Comparison of ENCODE assay signal across 1 cellular context in the genomic region with DNA sequence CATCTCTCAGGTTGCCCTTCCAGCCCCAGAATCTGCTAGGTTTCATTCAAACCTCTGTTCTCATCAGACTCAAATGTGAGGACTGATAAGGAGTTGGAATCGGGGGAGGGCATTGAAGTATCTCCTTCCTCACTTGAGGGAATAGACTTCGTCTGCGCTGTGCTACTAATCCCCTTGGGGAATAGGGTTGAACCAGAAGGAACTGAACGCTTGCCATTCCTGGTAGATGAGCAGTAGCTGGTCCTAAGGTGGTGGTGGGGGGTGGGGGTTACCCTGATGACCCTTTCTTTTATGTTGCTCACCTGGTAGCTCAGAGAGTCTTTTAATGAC.
TF ChIP-seq lines count a peak whose summit lies in the region.

No MANE protein-coding gene starts in this region.

TF ChIP-seq in HEK293, 187 proteins besides CTCF, POLR2A, EP300 and RAD21 (continued from another document):
- TF ChIP-seq, protein P1, sequence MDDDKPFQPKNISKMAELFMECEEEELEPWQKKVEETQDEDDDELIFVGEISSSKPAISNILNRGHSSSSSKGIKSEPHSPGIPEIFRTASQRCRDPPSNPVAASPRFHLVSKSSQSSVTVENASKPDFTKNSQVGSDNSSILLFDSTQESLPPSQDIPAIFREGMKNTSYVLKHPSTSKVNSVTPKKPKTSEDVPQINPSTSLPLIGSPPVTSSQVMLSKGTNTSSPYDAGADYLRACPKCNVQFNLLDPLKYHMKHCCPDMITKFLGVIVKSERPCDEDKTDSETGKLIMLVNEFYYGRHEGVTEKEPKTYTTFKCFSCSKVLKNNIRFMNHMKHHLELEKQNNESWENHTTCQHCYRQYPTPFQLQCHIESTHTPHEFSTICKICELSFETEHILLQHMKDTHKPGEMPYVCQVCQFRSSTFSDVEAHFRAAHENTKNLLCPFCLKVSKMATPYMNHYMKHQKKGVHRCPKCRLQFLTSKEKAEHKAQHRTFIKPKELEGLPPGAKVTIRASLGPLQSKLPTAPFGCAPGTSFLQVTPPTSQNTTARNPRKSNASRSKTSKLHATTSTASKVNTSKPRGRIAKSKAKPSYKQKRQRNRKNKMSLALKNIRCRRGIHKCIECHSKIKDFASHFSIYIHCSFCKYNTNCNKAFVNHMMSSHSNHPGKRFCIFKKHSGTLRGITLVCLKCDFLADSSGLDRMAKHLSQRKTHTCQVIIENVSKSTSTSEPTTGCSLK (tag by site-specific recombination; IDR thresholded peaks at IDR 0.05) = no peak
- 0 out of 2 replicates have a peak, but pooled peaks have one; percentile 12 for TF ChIP-seq ZEB2 (tag by site-specific recombination; IDR thresholded peaks at IDR 0.05)
- TF ChIP-seq, protein P2, sequence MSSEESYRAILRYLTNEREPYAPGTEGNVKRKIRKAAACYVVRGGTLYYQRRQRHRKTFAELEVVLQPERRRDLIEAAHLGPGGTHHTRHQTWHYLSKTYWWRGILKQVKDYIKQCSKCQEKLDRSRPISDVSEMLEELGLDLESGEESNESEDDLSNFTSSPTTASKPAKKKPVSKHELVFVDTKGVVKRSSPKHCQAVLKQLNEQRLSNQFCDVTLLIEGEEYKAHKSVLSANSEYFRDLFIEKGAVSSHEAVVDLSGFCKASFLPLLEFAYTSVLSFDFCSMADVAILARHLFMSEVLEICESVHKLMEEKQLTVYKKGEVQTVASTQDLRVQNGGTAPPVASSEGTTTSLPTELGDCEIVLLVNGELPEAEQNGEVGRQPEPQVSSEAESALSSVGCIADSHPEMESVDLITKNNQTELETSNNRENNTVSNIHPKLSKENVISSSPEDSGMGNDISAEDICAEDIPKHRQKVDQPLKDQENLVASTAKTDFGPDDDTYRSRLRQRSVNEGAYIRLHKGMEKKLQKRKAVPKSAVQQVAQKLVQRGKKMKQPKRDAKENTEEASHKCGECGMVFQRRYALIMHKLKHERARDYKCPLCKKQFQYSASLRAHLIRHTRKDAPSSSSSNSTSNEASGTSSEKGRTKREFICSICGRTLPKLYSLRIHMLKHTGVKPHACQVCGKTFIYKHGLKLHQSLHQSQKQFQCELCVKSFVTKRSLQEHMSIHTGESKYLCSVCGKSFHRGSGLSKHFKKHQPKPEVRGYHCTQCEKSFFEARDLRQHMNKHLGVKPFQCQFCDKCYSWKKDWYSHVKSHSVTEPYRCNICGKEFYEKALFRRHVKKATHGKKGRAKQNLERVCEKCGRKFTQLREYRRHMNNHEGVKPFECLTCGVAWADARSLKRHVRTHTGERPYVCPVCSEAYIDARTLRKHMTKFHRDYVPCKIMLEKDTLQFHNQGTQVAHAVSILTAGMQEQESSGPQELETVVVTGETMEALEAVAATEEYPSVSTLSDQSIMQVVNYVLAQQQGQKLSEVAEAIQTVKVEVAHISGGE (tag by site-specific recombination; conservative IDR thresholded peaks at IDR 0.05; ENCODE audit: low read depth) = no peak
- 0 out of 2 replicates have a peak, but pooled peaks have one; percentile 0 for TF ChIP-seq ZFP37 (tag by site-specific recombination; IDR thresholded peaks at IDR 0.05)
- no peak for TF ChIP-seq ZNF664 (tag by site-specific recombination; IDR thresholded peaks at IDR 0.05)
- TF ChIP-seq, protein P3, sequence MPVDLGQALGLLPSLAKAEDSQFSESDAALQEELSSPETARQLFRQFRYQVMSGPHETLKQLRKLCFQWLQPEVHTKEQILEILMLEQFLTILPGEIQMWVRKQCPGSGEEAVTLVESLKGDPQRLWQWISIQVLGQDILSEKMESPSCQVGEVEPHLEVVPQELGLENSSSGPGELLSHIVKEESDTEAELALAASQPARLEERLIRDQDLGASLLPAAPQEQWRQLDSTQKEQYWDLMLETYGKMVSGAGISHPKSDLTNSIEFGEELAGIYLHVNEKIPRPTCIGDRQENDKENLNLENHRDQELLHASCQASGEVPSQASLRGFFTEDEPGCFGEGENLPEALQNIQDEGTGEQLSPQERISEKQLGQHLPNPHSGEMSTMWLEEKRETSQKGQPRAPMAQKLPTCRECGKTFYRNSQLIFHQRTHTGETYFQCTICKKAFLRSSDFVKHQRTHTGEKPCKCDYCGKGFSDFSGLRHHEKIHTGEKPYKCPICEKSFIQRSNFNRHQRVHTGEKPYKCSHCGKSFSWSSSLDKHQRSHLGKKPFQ (tag by site-specific recombination; IDR thresholded peaks at IDR 0.05) = no peak; the same call in 1 of the 2 replicates
- peak; percentile 25 for TF ChIP-seq ZBTB20 (tag by site-specific recombination; IDR thresholded peaks at IDR 0.05)
- no peak for TF ChIP-seq ZNF791 (tag by site-specific recombination; IDR thresholded peaks at IDR 0.05)
- TF ChIP-seq, protein P4, sequence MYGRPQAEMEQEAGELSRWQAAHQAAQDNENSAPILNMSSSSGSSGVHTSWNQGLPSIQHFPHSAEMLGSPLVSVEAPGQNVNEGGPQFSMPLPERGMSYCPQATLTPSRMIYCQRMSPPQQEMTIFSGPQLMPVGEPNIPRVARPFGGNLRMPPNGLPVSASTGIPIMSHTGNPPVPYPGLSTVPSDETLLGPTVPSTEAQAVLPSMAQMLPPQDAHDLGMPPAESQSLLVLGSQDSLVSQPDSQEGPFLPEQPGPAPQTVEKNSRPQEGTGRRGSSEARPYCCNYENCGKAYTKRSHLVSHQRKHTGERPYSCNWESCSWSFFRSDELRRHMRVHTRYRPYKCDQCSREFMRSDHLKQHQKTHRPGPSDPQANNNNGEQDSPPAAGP (tag by site-specific recombination; IDR thresholded peaks at IDR 0.05) = no peak
- no peak for TF ChIP-seq KLF9 (tag by site-specific recombination; IDR thresholded peaks at IDR 0.05; ENCODE audit: low read depth)
